1 cellular context compared by ENCODE assay signal in the genomic region with DNA sequence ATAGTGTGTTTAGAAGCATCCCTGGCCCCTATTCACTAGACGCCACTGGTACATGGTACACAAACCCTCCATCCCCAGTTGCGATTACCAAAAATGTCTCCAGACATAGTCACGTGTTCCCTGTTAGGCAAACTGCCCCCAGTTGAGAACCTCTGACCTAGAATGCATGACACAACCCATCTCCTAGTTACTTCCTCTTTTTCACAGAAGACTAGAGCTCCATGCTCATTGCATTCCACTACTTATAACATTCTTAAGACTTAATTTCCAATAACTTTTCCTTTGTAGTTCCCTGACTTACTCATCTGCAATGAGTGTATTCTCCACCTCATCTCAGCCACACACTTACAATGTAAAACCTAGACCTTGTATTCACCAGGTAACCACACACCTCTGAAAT.
TF ChIP-seq lines count a peak whose summit lies in the region.

No MANE protein-coding gene starts in this region.

TF ChIP-seq in K562, 482 proteins besides CTCF, POLR2A, EP300 and RAD21 (continued from another document and continues in another):
- TF ChIP-seq, protein P1, sequence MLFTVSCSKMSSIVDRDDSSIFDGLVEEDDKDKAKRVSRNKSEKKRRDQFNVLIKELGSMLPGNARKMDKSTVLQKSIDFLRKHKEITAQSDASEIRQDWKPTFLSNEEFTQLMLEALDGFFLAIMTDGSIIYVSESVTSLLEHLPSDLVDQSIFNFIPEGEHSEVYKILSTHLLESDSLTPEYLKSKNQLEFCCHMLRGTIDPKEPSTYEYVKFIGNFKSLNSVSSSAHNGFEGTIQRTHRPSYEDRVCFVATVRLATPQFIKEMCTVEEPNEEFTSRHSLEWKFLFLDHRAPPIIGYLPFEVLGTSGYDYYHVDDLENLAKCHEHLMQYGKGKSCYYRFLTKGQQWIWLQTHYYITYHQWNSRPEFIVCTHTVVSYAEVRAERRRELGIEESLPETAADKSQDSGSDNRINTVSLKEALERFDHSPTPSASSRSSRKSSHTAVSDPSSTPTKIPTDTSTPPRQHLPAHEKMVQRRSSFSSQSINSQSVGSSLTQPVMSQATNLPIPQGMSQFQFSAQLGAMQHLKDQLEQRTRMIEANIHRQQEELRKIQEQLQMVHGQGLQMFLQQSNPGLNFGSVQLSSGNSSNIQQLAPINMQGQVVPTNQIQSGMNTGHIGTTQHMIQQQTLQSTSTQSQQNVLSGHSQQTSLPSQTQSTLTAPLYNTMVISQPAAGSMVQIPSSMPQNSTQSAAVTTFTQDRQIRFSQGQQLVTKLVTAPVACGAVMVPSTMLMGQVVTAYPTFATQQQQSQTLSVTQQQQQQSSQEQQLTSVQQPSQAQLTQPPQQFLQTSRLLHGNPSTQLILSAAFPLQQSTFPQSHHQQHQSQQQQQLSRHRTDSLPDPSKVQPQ (CRISPR knock-in tag; IDR thresholded peaks at IDR 0.05; ENCODE audit: borderline replicate concordance): no peak
- TF ChIP-seq FOXJ2 (tag; IDR thresholded peaks at IDR 0.05) (no peak), CHD1 (IDR thresholded peaks at IDR 0.05; ENCODE audit: low read length) (no peak), RBM34 (IDR thresholded peaks at IDR 0.05; ENCODE audit: borderline replicate concordance, insufficient read depth, low read length) (no peak), ZNF79 (CRISPR knock-in tag; IDR thresholded peaks at IDR 0.05; ENCODE audit: low read depth) (no peak), MTF1 (CRISPR knock-in tag; IDR thresholded peaks at IDR 0.05; ENCODE audit: borderline replicate concordance) (no peak), RBFOX2 (IDR thresholded peaks at IDR 0.05; ENCODE audit: low read depth, low read length) (no peak), REST (CRISPR knock-in tag; IDR thresholded peaks at IDR 0.05; ENCODE audit: low read depth) (no peak), ZNF583 (CRISPR knock-in tag; IDR thresholded peaks at IDR 0.05) (no peak), ZNF175 (CRISPR knock-in tag; IDR thresholded peaks at IDR 0.05; ENCODE audit: low read depth) (no peak), NR2C1 (IDR thresholded peaks at IDR 0.05) (peak; percentile 74; the same call in 1 of the 2 replicates), NR2C1 (tag; IDR thresholded peaks at IDR 0.05) (peak; percentile 70), FOXM1 (IDR thresholded peaks at IDR 0.05; ENCODE audit: low read depth) (peak; percentile 46; the same call in 1 of the 2 replicates), FOXM1 (CRISPR knock-in tag; IDR thresholded peaks at IDR 0.05; ENCODE audit: low read depth) (no peak), TARDBP (IDR thresholded peaks at IDR 0.05) (no peak), SMAD4 (CRISPR knock-in tag; conservative IDR thresholded peaks at IDR 0.05) (no peak), BMI1 (IDR thresholded peaks at IDR 0.05; ENCODE audit: low read length) (no peak), TBL1XR1 (IDR thresholded peaks at IDR 0.05; ENCODE audit: low read length in 2 of 2) (no peak), MAFK (IDR thresholded peaks at IDR 0.05; ENCODE audit: low read length) (no peak), FUS (optimal IDR thresholded peaks at IDR 0.05; ENCODE audit: low read depth, low read length) (no peak), FOSL1 (tag; conservative IDR thresholded peaks at IDR 0.05) (peak; percentile 45), ZNF561 (CRISPR knock-in tag; conservative IDR thresholded peaks at IDR 0.05) (no peak), IFI16 (CRISPR knock-in tag; IDR thresholded peaks at IDR 0.05) (no peak), GATAD2B (IDR thresholded peaks at IDR 0.05; ENCODE audit: borderline replicate concordance) (no peak), NR0B1 (IDR thresholded peaks at IDR 0.05; ENCODE audit: partially characterized antibody) (no peak)
- TF ChIP-seq, protein P2, sequence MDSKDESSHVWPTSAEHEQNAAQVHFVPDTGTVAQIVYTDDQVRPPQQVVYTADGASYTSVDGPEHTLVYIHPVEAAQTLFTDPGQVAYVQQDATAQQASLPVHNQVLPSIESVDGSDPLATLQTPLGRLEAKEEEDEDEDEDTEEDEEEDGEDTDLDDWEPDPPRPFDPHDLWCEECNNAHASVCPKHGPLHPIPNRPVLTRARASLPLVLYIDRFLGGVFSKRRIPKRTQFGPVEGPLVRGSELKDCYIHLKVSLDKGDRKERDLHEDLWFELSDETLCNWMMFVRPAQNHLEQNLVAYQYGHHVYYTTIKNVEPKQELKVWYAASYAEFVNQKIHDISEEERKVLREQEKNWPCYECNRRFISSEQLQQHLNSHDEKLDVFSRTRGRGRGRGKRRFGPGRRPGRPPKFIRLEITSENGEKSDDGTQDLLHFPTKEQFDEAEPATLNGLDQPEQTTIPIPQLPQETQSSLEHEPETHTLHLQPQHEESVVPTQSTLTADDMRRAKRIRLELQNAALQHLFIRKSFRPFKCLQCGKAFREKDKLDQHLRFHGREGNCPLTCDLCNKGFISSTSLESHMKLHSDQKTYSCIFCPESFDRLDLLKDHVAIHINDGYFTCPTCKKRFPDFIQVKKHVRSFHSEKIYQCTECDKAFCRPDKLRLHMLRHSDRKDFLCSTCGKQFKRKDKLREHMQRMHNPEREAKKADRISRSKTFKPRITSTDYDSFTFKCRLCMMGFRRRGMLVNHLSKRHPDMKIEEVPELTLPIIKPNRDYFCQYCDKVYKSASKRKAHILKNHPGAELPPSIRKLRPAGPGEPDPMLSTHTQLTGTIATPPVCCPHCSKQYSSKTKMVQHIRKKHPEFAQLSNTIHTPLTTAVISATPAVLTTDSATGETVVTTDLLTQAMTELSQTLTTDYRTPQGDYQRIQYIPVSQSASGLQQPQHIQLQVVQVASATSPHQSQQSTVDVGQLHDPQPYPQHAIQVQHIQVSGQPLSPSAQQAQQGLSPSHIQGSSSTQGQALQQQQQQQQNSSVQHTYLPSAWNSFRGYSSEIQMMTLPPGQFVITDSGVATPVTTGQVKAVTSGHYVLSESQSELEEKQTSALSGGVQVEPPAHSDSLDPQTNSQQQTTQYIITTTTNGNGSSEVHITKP (IDR thresholded peaks at IDR 0.05; ENCODE audit: partially characterized antibody): no peak
- TF ChIP-seq, protein P3, sequence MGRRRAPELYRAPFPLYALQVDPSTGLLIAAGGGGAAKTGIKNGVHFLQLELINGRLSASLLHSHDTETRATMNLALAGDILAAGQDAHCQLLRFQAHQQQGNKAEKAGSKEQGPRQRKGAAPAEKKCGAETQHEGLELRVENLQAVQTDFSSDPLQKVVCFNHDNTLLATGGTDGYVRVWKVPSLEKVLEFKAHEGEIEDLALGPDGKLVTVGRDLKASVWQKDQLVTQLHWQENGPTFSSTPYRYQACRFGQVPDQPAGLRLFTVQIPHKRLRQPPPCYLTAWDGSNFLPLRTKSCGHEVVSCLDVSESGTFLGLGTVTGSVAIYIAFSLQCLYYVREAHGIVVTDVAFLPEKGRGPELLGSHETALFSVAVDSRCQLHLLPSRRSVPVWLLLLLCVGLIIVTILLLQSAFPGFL (CRISPR knock-in tag; IDR thresholded peaks at IDR 0.05): no peak
- TF ChIP-seq, protein P4, sequence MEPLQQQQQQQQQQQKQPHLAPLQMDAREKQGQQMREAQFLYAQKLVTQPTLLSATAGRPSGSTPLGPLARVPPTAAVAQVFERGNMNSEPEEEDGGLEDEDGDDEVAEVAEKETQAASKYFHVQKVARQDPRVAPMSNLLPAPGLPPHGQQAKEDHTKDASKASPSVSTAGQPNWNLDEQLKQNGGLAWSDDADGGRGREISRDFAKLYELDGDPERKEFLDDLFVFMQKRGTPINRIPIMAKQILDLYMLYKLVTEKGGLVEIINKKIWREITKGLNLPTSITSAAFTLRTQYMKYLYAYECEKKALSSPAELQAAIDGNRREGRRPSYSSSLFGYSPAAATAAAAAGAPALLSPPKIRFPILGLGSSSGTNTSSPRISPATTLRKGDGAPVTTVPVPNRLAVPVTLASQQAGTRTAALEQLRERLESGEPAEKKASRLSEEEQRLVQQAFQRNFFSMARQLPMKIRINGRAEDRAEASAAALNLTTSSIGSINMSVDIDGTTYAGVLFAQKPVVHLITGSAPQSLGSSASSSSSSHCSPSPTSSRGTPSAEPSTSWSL (CRISPR knock-in tag; IDR thresholded peaks at IDR 0.05; ENCODE audit: borderline replicate concordance): no peak
- TF ChIP-seq, protein P5, sequence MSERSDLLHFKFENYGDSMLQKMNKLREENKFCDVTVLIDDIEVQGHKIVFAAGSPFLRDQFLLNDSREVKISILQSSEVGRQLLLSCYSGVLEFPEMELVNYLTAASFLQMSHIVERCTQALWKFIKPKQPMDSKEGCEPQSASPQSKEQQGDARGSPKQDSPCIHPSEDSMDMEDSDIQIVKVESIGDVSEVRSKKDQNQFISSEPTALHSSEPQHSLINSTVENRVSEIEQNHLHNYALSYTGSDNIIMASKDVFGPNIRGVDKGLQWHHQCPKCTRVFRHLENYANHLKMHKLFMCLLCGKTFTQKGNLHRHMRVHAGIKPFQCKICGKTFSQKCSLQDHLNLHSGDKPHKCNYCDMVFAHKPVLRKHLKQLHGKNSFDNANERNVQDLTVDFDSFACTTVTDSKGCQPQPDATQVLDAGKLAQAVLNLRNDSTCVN (CRISPR knock-in tag; IDR thresholded peaks at IDR 0.05): no peak
- TF ChIP-seq, protein P6, sequence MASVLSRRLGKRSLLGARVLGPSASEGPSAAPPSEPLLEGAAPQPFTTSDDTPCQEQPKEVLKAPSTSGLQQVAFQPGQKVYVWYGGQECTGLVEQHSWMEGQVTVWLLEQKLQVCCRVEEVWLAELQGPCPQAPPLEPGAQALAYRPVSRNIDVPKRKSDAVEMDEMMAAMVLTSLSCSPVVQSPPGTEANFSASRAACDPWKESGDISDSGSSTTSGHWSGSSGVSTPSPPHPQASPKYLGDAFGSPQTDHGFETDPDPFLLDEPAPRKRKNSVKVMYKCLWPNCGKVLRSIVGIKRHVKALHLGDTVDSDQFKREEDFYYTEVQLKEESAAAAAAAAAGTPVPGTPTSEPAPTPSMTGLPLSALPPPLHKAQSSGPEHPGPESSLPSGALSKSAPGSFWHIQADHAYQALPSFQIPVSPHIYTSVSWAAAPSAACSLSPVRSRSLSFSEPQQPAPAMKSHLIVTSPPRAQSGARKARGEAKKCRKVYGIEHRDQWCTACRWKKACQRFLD (CRISPR knock-in tag; IDR thresholded peaks at IDR 0.05): peak; percentile 33; the same call in 1 of the 2 replicates
- TF ChIP-seq, protein P7, sequence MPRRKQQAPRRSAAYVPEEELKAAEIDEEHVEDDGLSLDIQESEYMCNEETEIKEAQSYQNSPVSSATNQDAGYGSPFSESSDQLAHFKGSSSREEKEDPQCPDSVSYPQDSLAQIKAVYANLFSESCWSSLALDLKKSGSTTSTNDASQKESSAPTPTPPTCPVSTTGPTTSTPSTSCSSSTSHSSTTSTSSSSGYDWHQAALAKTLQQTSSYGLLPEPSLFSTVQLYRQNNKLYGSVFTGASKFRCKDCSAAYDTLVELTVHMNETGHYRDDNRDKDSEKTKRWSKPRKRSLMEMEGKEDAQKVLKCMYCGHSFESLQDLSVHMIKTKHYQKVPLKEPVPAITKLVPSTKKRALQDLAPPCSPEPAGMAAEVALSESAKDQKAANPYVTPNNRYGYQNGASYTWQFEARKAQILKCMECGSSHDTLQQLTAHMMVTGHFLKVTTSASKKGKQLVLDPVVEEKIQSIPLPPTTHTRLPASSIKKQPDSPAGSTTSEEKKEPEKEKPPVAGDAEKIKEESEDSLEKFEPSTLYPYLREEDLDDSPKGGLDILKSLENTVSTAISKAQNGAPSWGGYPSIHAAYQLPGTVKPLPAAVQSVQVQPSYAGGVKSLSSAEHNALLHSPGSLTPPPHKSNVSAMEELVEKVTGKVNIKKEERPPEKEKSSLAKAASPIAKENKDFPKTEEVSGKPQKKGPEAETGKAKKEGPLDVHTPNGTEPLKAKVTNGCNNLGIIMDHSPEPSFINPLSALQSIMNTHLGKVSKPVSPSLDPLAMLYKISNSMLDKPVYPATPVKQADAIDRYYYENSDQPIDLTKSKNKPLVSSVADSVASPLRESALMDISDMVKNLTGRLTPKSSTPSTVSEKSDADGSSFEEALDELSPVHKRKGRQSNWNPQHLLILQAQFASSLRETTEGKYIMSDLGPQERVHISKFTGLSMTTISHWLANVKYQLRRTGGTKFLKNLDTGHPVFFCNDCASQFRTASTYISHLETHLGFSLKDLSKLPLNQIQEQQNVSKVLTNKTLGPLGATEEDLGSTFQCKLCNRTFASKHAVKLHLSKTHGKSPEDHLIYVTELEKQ (CRISPR knock-in tag; IDR thresholded peaks at IDR 0.05): no peak
- TF ChIP-seq, protein P8, sequence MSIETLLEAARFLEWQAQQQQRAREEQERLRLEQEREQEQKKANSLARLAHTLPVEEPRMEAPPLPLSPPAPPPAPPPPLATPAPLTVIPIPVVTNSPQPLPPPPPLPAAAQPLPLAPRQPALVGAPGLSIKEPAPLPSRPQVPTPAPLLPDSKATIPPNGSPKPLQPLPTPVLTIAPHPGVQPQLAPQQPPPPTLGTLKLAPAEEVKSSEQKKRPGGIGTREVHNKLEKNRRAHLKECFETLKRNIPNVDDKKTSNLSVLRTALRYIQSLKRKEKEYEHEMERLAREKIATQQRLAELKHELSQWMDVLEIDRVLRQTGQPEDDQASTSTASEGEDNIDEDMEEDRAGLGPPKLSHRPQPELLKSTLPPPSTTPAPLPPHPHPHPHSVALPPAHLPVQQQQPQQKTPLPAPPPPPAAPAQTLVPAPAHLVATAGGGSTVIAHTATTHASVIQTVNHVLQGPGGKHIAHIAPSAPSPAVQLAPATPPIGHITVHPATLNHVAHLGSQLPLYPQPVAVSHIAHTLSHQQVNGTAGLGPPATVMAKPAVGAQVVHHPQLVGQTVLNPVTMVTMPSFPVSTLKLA (conservative IDR thresholded peaks at IDR 0.05): no peak
